17 cellular contexts compared by ENCODE assay signal in the genomic region with DNA sequence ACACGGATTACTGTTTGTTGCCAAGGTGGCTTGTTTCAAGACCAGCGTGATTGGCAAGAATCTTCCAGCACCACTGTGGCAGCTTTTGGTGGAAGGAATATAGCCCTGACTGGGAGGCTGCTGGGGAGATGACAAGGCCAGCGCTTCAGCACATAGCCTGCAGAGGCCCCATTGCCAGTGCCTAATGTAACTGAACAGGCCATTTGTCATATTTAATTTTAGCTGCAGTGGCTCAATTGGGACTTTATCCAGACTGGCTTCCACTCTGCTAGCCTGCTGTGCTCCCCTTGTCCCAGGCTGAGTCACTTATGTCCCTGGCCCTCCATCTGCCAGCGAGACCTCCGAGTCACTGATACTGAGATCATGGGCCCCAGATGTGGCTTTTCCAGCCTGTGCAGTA.
DNase-seq lines count a peak whose midpoint lies in the region; ATAC-seq and TF ChIP-seq lines count a peak whose summit lies in the region.
"Had no signal": no experiment of that assay in that cellular context is flagged by ENCODE, and none has a peak within 500 bp of the region (broad histone marks: within the 10 kb centered on the region; RNA-seq: fewer than 3 reads in every experiment).

No MANE protein-coding gene starts in this region.

- H3K27me3 ChIP-seq in HUES64 (ENCODE audit: insufficient read depth, low read length) (no peaks in the 10 kb centered on the region), WERI-Rb-1 (ENCODE audit: insufficient read depth, low read depth, severe bottlenecking) (no peaks in the 10 kb centered on the region), psoas muscle (ENCODE audit: insufficient read depth in 3 of 3, low read length in 2 of 3) (no peaks in the 10 kb centered on the region)
- H3K27me3 ChIP-seq: vagina had no signal

- H3K9ac ChIP-seq in HUES64 (ENCODE audit: low read depth, low read length), result no peak overlapping the region

- TF ChIP-seq CTCF in WERI-Rb-1 (IDR thresholded peaks at IDR 0.05; ENCODE audit: low read depth, low read length) (no peak), psoas muscle (IDR thresholded peaks at IDR 0.05) (peak; percentile 16)

- ATAC-seq in psoas muscle (peak; percentile 98 to 99 (median 98)), GM21360 (IDR thresholded peaks at IDR 0.05; ENCODE audit: unreplicated experiment) (no peak), HG02798 (IDR thresholded peaks at IDR 0.05; ENCODE audit: poor library complexity, unreplicated experiment) (no peak)
- ATAC-seq: GM12878 had no signal

- H3K4me1 ChIP-seq in HUES64 (ENCODE audit: insufficient read depth, low read length) (peaks cover 33% of the 10 kb centered on the region), psoas muscle (peaks cover 30% of the 10 kb centered on the region)

- H3K27ac ChIP-seq in HUES64 (ENCODE audit: low read depth, low read length), result peak overlapping the region; percentile 41; the same call in 1 of the 2 replicates
- no peak overlapping the region for H3K27ac ChIP-seq in WERI-Rb-1
- H3K27ac ChIP-seq in psoas muscle, result peak overlapping the region; percentile 71
- H3K27ac ChIP-seq: vagina had no signal

- DNase-seq in WERI-Rb-1 (peak; percentile 21), cardiac septum (ENCODE audit: low spot score) (peak; percentile 77), psoas muscle (peak; percentile 56 to 74), NCI-H1930 (lab: John Stamatoyannopoulos, UW) (no peak)
- DNase-seq in effector CD4-positive, alpha-beta T cell, result no peak
- DNase-seq: activated CD4-positive, alpha-beta T cell treated with anti-CD3 and anti-CD28 coated beads, Interleukin-2, amount 10 ng/mL, durations not matched to agents 7 days and 5 days; activated naive CD8-positive, alpha-beta T cell treated with anti-CD3 and anti-CD28 coated beads for 36 hours; activated T-cell treated with anti-CD3 and anti-CD28 coated beads, Interleukin-2, amount 50 U/mL, for 1 hour; COR-L47; H7; IMR-90; NCI-H226 had no signal

- H3K36me3 ChIP-seq in HUES64 (ENCODE audit: insufficient read depth, low read length) (no peaks in the 10 kb centered on the region), WERI-Rb-1 (no peaks in the 10 kb centered on the region), psoas muscle (ENCODE audit: insufficient read depth in 1 of 2, low read depth in 1 of 2) (no peaks in the 10 kb centered on the region)
- H3K36me3 ChIP-seq: vagina had no signal

- 65% methylated on average over 5 of the region's 5 CpGs for WGBS in HUES64
- 17 to 27% (median 23%) methylated on average over 5 of the region's 5 CpGs for WGBS in psoas muscle, 3 donors

- no peak overlapping the region for H3K4me3 ChIP-seq in HUES64 (ENCODE audit: low read length)
- H3K4me3 ChIP-seq in WERI-Rb-1 (ENCODE audit: low read depth, low read length), result no peak overlapping the region
- H3K4me3 ChIP-seq in psoas muscle, result no peak overlapping the region
- H3K4me3 ChIP-seq: GM12878, vagina had no signal

- intact Hi-C loops in cardiac septum (cut with DNase I), result loop anchor here (10.0 kb wide), 2 partner anchors 150 to 380 kb away; no protein-coding TSS in a partner anchor
- intact Hi-C loops in psoas muscle (cut with DNase I), result loop anchor here in 1 of 2 donors (10.0 kb wide), 1 partner anchor 120 kb away; no protein-coding TSS in a partner anchor

- no peaks in the 10 kb centered on the region for H3K9me3 ChIP-seq in HUES64 (ENCODE audit: insufficient read depth, low read depth, low read length)
- H3K9me3 ChIP-seq in WERI-Rb-1 (ENCODE audit: severe bottlenecking), result no peaks in the 10 kb centered on the region
- H3K9me3 ChIP-seq in psoas muscle, result no peaks in the 10 kb centered on the region
- H3K9me3 ChIP-seq: vagina had no signal

Comparison
In these comparisons a context has a peak if more than half of its experiments do, and no peak if none do; other contexts are left out.
1. DNase-seq: peak in WERI-Rb-1 (single experiment), cardiac septum (single experiment) and psoas muscle (2 of 2); none in effector CD4-positive, alpha-beta T cell (single experiment) and NCI-H1930 (0 of 2).
2. ATAC-seq: peak in psoas muscle (4 of 4); none in GM21360 (single experiment) and HG02798 (single experiment).